Comparison of ENCODE assay signal across 1 cellular context in genomic region chr7:129499915-129500463, GRCh38.
TF ChIP-seq lines count a peak whose summit lies in the region.

No MANE protein-coding gene starts in this region.

TF ChIP-seq in H1, 55 proteins besides CTCF, POLR2A, EP300 and RAD21:
- no peak for TF ChIP-seq CHD2 (IDR thresholded peaks at IDR 0.05; ENCODE audit: low read length)
- TF ChIP-seq SRF (IDR thresholded peaks at IDR 0.05; ENCODE audit: low read depth, low read length) = no peak
- no peak for TF ChIP-seq CBX5 (IDR thresholded peaks at IDR 0.05; ENCODE audit: low read depth, low read length)
- TF ChIP-seq, protein P1, sequence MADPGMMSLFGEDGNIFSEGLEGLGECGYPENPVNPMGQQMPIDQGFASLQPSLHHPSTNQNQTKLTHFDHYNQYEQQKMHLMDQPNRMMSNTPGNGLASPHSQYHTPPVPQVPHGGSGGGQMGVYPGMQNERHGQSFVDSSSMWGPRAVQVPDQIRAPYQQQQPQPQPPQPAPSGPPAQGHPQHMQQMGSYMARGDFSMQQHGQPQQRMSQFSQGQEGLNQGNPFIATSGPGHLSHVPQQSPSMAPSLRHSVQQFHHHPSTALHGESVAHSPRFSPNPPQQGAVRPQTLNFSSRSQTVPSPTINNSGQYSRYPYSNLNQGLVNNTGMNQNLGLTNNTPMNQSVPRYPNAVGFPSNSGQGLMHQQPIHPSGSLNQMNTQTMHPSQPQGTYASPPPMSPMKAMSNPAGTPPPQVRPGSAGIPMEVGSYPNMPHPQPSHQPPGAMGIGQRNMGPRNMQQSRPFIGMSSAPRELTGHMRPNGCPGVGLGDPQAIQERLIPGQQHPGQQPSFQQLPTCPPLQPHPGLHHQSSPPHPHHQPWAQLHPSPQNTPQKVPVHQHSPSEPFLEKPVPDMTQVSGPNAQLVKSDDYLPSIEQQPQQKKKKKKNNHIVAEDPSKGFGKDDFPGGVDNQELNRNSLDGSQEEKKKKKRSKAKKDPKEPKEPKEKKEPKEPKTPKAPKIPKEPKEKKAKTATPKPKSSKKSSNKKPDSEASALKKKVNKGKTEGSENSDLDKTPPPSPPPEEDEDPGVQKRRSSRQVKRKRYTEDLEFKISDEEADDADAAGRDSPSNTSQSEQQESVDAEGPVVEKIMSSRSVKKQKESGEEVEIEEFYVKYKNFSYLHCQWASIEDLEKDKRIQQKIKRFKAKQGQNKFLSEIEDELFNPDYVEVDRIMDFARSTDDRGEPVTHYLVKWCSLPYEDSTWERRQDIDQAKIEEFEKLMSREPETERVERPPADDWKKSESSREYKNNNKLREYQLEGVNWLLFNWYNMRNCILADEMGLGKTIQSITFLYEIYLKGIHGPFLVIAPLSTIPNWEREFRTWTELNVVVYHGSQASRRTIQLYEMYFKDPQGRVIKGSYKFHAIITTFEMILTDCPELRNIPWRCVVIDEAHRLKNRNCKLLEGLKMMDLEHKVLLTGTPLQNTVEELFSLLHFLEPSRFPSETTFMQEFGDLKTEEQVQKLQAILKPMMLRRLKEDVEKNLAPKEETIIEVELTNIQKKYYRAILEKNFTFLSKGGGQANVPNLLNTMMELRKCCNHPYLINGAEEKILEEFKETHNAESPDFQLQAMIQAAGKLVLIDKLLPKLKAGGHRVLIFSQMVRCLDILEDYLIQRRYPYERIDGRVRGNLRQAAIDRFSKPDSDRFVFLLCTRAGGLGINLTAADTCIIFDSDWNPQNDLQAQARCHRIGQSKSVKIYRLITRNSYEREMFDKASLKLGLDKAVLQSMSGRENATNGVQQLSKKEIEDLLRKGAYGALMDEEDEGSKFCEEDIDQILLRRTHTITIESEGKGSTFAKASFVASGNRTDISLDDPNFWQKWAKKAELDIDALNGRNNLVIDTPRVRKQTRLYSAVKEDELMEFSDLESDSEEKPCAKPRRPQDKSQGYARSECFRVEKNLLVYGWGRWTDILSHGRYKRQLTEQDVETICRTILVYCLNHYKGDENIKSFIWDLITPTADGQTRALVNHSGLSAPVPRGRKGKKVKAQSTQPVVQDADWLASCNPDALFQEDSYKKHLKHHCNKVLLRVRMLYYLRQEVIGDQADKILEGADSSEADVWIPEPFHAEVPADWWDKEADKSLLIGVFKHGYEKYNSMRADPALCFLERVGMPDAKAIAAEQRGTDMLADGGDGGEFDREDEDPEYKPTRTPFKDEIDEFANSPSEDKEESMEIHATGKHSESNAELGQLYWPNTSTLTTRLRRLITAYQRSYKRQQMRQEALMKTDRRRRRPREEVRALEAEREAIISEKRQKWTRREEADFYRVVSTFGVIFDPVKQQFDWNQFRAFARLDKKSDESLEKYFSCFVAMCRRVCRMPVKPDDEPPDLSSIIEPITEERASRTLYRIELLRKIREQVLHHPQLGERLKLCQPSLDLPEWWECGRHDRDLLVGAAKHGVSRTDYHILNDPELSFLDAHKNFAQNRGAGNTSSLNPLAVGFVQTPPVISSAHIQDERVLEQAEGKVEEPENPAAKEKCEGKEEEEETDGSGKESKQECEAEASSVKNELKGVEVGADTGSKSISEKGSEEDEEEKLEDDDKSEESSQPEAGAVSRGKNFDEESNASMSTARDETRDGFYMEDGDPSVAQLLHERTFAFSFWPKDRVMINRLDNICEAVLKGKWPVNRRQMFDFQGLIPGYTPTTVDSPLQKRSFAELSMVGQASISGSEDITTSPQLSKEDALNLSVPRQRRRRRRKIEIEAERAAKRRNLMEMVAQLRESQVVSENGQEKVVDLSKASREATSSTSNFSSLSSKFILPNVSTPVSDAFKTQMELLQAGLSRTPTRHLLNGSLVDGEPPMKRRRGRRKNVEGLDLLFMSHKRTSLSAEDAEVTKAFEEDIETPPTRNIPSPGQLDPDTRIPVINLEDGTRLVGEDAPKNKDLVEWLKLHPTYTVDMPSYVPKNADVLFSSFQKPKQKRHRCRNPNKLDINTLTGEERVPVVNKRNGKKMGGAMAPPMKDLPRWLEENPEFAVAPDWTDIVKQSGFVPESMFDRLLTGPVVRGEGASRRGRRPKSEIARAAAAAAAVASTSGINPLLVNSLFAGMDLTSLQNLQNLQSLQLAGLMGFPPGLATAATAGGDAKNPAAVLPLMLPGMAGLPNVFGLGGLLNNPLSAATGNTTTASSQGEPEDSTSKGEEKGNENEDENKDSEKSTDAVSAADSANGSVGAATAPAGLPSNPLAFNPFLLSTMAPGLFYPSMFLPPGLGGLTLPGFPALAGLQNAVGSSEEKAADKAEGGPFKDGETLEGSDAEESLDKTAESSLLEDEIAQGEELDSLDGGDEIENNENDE (IDR thresholded peaks at IDR 0.05; ENCODE audit: insufficient replicate concordance, low read length) = no peak
- TF ChIP-seq, protein P2, sequence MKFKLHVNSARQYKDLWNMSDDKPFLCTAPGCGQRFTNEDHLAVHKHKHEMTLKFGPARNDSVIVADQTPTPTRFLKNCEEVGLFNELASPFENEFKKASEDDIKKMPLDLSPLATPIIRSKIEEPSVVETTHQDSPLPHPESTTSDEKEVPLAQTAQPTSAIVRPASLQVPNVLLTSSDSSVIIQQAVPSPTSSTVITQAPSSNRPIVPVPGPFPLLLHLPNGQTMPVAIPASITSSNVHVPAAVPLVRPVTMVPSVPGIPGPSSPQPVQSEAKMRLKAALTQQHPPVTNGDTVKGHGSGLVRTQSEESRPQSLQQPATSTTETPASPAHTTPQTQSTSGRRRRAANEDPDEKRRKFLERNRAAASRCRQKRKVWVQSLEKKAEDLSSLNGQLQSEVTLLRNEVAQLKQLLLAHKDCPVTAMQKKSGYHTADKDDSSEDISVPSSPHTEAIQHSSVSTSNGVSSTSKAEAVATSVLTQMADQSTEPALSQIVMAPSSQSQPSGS (IDR thresholded peaks at IDR 0.05; ENCODE audit: low read length) = no peak
